ENCODE assay signal across 19 cellular contexts in the genomic region with DNA sequence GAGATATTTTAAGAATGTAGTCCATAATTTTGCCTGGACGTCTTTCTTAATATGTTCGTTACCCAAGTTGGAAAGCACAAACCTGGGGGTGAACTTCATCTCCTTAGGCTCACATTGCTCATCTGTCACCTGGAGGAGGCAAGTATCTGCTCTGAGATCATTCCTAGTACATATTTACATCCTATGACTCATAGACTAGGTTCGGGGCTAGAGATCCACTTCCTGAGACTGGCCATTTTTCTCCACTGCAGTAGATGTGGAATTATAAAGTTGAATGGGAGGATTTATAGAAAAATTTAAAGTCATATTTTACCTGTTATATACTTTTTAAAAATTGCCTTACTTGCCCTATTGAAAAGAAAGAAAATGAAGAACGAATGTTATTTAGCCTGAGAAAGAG.
A peak's percentile ranks its signal among the peaks of the same experiment; 100 is the strongest.
DNase-seq lines count a peak whose midpoint lies in the region; ATAC-seq and TF ChIP-seq lines count a peak whose summit lies in the region.
"Had no signal": no experiment of that assay in that cellular context is flagged by ENCODE, and none has a peak within 500 bp of the region (broad histone marks: within the 10 kb centered on the region; RNA-seq: fewer than 3 reads in every experiment).

No MANE protein-coding gene starts in this region.

- H3K36me3 ChIP-seq in tibial artery, result no peaks in the 10 kb centered on the region
- H3K36me3 ChIP-seq: BE2C, upper lobe of right lung had no signal

- H3K27ac ChIP-seq in substantia nigra (ENCODE audit: low read depth, low read length, poor library complexity, severe bottlenecking) (no peak overlapping the region), tibial artery (no peak overlapping the region)
- H3K27ac ChIP-seq: PC-9, upper lobe of right lung had no signal

- H3K4me1 ChIP-seq in tibial artery, result no peaks in the 10 kb centered on the region
- H3K4me1 ChIP-seq: BE2C, upper lobe of right lung had no signal

- no peaks in the 10 kb centered on the region for H3K9me3 ChIP-seq in tibial artery
- H3K9me3 ChIP-seq: BE2C, upper lobe of right lung had no signal

- in situ Hi-C loops in T47D (cut with HindIII; ENCODE audit: low pct_unique_long_range_greater_than_20kb, low sequenced_read_pairs) (no loop called here), G401 (cut with HindIII; ENCODE audit: low sequenced_read_pairs) (no loop called here)

- no peak for TF ChIP-seq CTCF in NB4 (IDR thresholded peaks at IDR 0.05; ENCODE audit: low read depth, low read length)
- TF ChIP-seq CTCF in tibial artery (IDR thresholded peaks at IDR 0.05), result no peak

- intact Hi-C loops in tibial artery (cut with DNase I; ENCODE audit: low total_unique reads), result no loop called here

- no peak for ATAC-seq in HG03196 (IDR thresholded peaks at IDR 0.05; ENCODE audit: unreplicated experiment)
- ATAC-seq: activated naive CD4-positive, alpha-beta T cell treated with anti-CD3 and anti-CD28 coated beads, Interleukin-2, amount 50 U/mL, for 72 hours; left cardiac atrium; stimulated activated memory B cell treated with anti-CD40 and anti-IgM and Interleukin-4, amounts not matched to agents 10 μg/mL and 1 μg/mL and 100 μg/mL, for 72 hours; upper lobe of right lung had no signal

- peak; percentile 20 for DNase-seq in EH (ENCODE audit: low read depth)
- DNase-seq in NB4 (ENCODE audit: low read depth), result peak; percentile 18
- peak; percentile 2 to 4 for DNase-seq in T47D (ENCODE audit: low read depth in 1 of 2, low spot score in 1 of 2)
- DNase-seq in kidney glomerular epithelial cell (lab: John Stamatoyannopoulos, UW), result peak; percentile 36
- no peak for DNase-seq in G401 (ENCODE audit: low spot score)
- DNase-seq in substantia nigra (lab: John Stamatoyannopoulos, UW), result no peak
- no peak for DNase-seq in tibial artery
- DNase-seq: BE2C; central memory CD4-positive, alpha-beta T cell; left cardiac atrium; MV-4-11; NCI-H2081; NCI-H526 treated with DMSO at 0.1 percent for 48 hours; occipital lobe; PC-9; upper lobe of right lung had no signal

- H3K4me3 ChIP-seq in NB4 (ENCODE audit: low read depth, low read length) (no peak overlapping the region), tibial artery (no peak overlapping the region)
- H3K4me3 ChIP-seq: PC-9, upper lobe of right lung had no signal

- no peaks in the 10 kb centered on the region for H3K27me3 ChIP-seq in tibial artery
- H3K27me3 ChIP-seq: BE2C, upper lobe of right lung had no signal

- TF ChIP-seq POLR2A in NB4 (IDR thresholded peaks at IDR 0.05; ENCODE audit: extremely low read depth, insufficient read length), result no peak

Comparison
In these comparisons a context has a peak if more than half of its experiments do, and no peak if none do; other contexts are left out.
1. DNase-seq: peak in EH (single experiment), NB4 (single experiment), T47D (2 of 2) and kidney glomerular epithelial cell (single experiment); none in G401 (single experiment), substantia nigra (0 of 49) and tibial artery (0 of 2).